In genomic region chrX:37659047-37659446, GRCh38 we compare ENCODE assay signal across 31 cellular contexts. TPM values are rescaled to one million over a fixed set of nuclear protein-coding genes. Genes with fewer than 3 reads are reported as not detected.
"Had no signal": no experiment of that assay in that cellular context is flagged by ENCODE, and none has a peak within 500 bp of the region (broad histone marks: within the 10 kb centered on the region; RNA-seq: fewer than 3 reads in every experiment).

No MANE protein-coding gene starts in this region.

- H3K4me1 ChIP-seq: adrenal gland, ascending aorta, body of pancreas, breast epithelium had no signal

- H3K27me3 ChIP-seq: ascending aorta, body of pancreas, brain microvascular endothelial cell, cardiac muscle cell had no signal

- H3K4me3 ChIP-seq: adrenal gland, ascending aorta, body of pancreas, breast epithelium, cardiac muscle cell had no signal

- H3K9me3 ChIP-seq: adrenal gland, ascending aorta, body of pancreas, breast epithelium had no signal

- FAIRE-seq: bronchial epithelial cell had no signal

- H3K27ac ChIP-seq: adrenal gland, ascending aorta, body of pancreas, brain microvascular endothelial cell, breast epithelium, cardiac muscle cell had no signal

- DNase-seq: activated effector memory CD4-positive, alpha-beta T cell treated with anti-CD3 and anti-CD28 coated beads, Interleukin-2, amount 50 U/mL, for 16 hours; activated effector memory CD4-positive, alpha-beta T cell treated with Interleukin-2 at 50 U/mL for 16 hours; activated gamma-delta T cell; activated gamma-delta T cell treated with Interleukin-2 at 50 U/mL for 16 hours; activated naive CD4-positive, alpha-beta T cell; activated naive CD4-positive, alpha-beta T cell treated with anti-CD3 and anti-CD28 coated beads for 36 hours; activated naive CD4-positive, alpha-beta T cell treated with anti-CD3 and anti-CD28 coated beads, Interleukin-2, amount 10 ng/mL, durations not matched to agents 7 days and 5 days; activated naive CD4-positive, alpha-beta T cell treated with anti-CD3 and anti-CD28 coated beads, Interleukin-2, amount 50 U/mL, for 16 hours; activated naive CD4-positive, alpha-beta T cell treated with Interleukin-2 at 50 U/mL for 16 hours; activated naive CD8-positive, alpha-beta T cell treated with anti-CD3 and anti-CD28 coated beads for 36 hours; activated naive CD8-positive, alpha-beta T cell treated with anti-CD3 and anti-CD28 coated beads, Interleukin-2, amount 10 ng/mL, durations not matched to agents 7 days and 5 days; activated naive CD8-positive, alpha-beta T cell treated with anti-CD3 and anti-CD28 coated beads, Interleukin-2, amount 50 U/mL, for 24 hours; activated T-cell treated with anti-CD3 and anti-CD28 coated beads, Interleukin-2, amount 50 U/mL, for 24 hours; activated T-cell treated with anti-CD3 and anti-CD28 coated beads, Interleukin-2, amount 50 U/mL, for 4 hours; activated T-cell treated with anti-CD3 and anti-CD28 coated beads, Interleukin-2, amount 50 U/mL, for 48 hours; activated T-cell treated with anti-CD3 and anti-CD28 coated beads, Interleukin-2, amount 50 U/mL, for 72 hours; adrenal gland; amniotic stem cell; amygdala; aorta; body of pancreas; brain microvascular endothelial cell; caudate nucleus; central memory CD4-positive, alpha-beta T cell; cerebellar nuclear complex had no signal

- H3K36me3 ChIP-seq: adrenal gland, ascending aorta, brain microvascular endothelial cell, breast epithelium, cardiac muscle cell had no signal

- ATAC-seq: activated naive CD4-positive, alpha-beta T cell treated with anti-CD3 and anti-CD28 coated beads, Interleukin-2, amount 50 U/mL, for 72 hours; activated naive CD8-positive, alpha-beta T cell treated with anti-CD3 and anti-CD28 coated beads, Interleukin-2, amount 50 U/mL, for 24 hours; activated T-cell treated with anti-CD3 and anti-CD28 coated beads, Interleukin-2, amount 50 U/mL, for 4 hours; activated T-cell treated with anti-CD3 and anti-CD28 coated beads, Interleukin-2, amount 50 U/mL, for 72 hours; activated T-helper 17 cell treated with anti-CD3 and anti-CD28 coated beads, Interleukin-2, amount 50 U/mL, for 72 hours; body of pancreas had no signal

RNA-seq across cellular contexts. Expression of gene XK, which starts 26.5 kb away (rescaled TPM):
- total RNA-seq: activated naive CD4-positive, alpha-beta T cell treated with anti-CD3 and anti-CD28 coated beads for 36 hours; activated T-cell treated with anti-CD3 and anti-CD28 coated beads, Interleukin-2, amount 50 U/mL, for 72 hours; activated T-helper 17 cell treated with anti-CD3 and anti-CD28 coated beads, Interleukin-2, amount 50 U/mL, for 72 hours had no signal
